Comparison of ENCODE assay signal across 8 cellular contexts in genomic region chr20:34110025-34111013, GRCh38. TPM values are rescaled to one million over a fixed set of nuclear protein-coding genes. Genes with fewer than 3 reads are reported as not detected.
DNase-seq lines count a peak whose midpoint lies in the region; ATAC-seq, FAIRE-seq and TF ChIP-seq lines count a peak whose summit lies in the region.

No MANE protein-coding gene starts in this region.

- H3K27me3 ChIP-seq in PC-3 (ENCODE audit: low read length) (no peaks in the 10 kb centered on the region), endothelial cell of umbilical vein (ENCODE audit: control insufficient read depth in 2 of 2, insufficient read depth in 2 of 2, low read length in 2 of 2) (no peaks in the 10 kb centered on the region), osteoblast (ENCODE audit: insufficient read depth, low read length) (no peaks in the 10 kb centered on the region)

- BruUV-seq in PC-3 (replicated peaks; lab: Mats Ljungman, UMichigan) (no TSS peak), endothelial cell of umbilical vein (replicated peaks; lab: Mats Ljungman, UMichigan) (no TSS peak)

- peak overlapping the region; percentile 92 for H3K4me2 ChIP-seq in PC-3 (ENCODE audit: low read length)
- peak overlapping the region; percentile 97 for H3K4me2 ChIP-seq in endothelial cell of umbilical vein (ENCODE audit: insufficient read depth, low read length)
- H3K4me2 ChIP-seq in osteoblast (ENCODE audit: insufficient read depth, low read length) = peak overlapping the region; percentile 93

- no peaks in the 10 kb centered on the region for H3K9me2 ChIP-seq in PC-3 (replicated peaks; ENCODE audit: low read length)

- no peak overlapping the region for H2AFZ ChIP-seq in PC-3 (ENCODE audit: low read length)
- H2AFZ ChIP-seq in endothelial cell of umbilical vein (ENCODE audit: low read depth, low read length) = no peak overlapping the region
- H2AFZ ChIP-seq in osteoblast (ENCODE audit: low read length) = no peak overlapping the region

- TF ChIP-seq POLR2A in endothelial cell of umbilical vein (IDR thresholded peaks at IDR 0.05; ENCODE audit: low read depth, low read length) = peak; percentile 5

- peaks cover 59% of the 10 kb centered on the region for H4K20me1 ChIP-seq in PC-3 (ENCODE audit: low read length)
- peaks cover 13% of the 10 kb centered on the region for H4K20me1 ChIP-seq in endothelial cell of umbilical vein (replicated peaks; ENCODE audit: control insufficient read depth, extremely low read depth, insufficient read depth, low read length)
- H4K20me1 ChIP-seq in osteoblast (ENCODE audit: insufficient read depth, low read length) = peaks cover 57% of the 10 kb centered on the region

- H3K9ac ChIP-seq in PC-3 (ENCODE audit: low read length) (peak overlapping the region; percentile 98), endothelial cell of umbilical vein (replicated peaks; ENCODE audit: extremely low read depth, insufficient read depth, low read length) (peak overlapping the region; percentile 83)

- TF ChIP-seq CTCF in PC-3 (conservative IDR thresholded peaks at IDR 0.05; ENCODE audit: low read depth, low read length) (0 out of 2 replicates have a peak, but pooled peaks have one; percentile 19), endothelial cell of umbilical vein (IDR thresholded peaks at IDR 0.05; ENCODE audit: extremely low read depth in 1 of 2, insufficient read depth in 1 of 2, low read depth in 1 of 2, low read length in 2 of 2) (no peak), osteoblast (IDR thresholded peaks at IDR 0.05; ENCODE audit: extremely low read depth, low read depth, low read length) (no peak)

- intact Hi-C loops in PC-3 (cut with micrococcal nuclease) = loop anchor here (5.0 kb wide), 1 partner anchor 378 kb away; the partner anchor contains the start of gene ZNF341
- intact Hi-C loops in endothelial cell of umbilical vein (cut with micrococcal nuclease) = loop anchor here (1.0 kb wide), 1 partner anchor 299 kb away; the partner anchor contains the start of gene CHMP4B

- no peaks in the 10 kb centered on the region for H3K9me1 ChIP-seq in endothelial cell of umbilical vein (replicated peaks; ENCODE audit: control insufficient read depth, extremely low read depth, insufficient read depth, low read length)

- peaks cover 24% of the 10 kb centered on the region; the same call in 1 of the 2 replicates for H3K36me3 ChIP-seq in PC-3 (ENCODE audit: low read depth, low read length)
- H3K36me3 ChIP-seq in endothelial cell of umbilical vein (ENCODE audit: control insufficient read depth in 2 of 2, extremely low read depth in 1 of 2, insufficient read depth in 2 of 2, low read length in 2 of 2) = peaks cover 2 to 6% of the 10 kb centered on the region in 2 experiments
- H3K36me3 ChIP-seq in osteoblast (ENCODE audit: insufficient read depth, low read length) = peaks cover 42% of the 10 kb centered on the region

- no peak for ATAC-seq in PC-3
- ATAC-seq in HG02852 (IDR thresholded peaks at IDR 0.05; ENCODE audit: unreplicated experiment) = no peak
- no peak for ATAC-seq in HG03442 (IDR thresholded peaks at IDR 0.05; ENCODE audit: unreplicated experiment)

- H3K4me1 ChIP-seq in PC-3 (ENCODE audit: insufficient read depth, low read length) = peaks cover 27% of the 10 kb centered on the region; the same call in 1 of the 2 replicates
- peaks cover 27% of the 10 kb centered on the region for H3K4me1 ChIP-seq in endothelial cell of umbilical vein (ENCODE audit: control insufficient read depth, extremely low read depth, insufficient read depth, low read length)
- H3K4me1 ChIP-seq in osteoblast (ENCODE audit: insufficient read depth, low read length) = peaks cover 27% of the 10 kb centered on the region

- H3F3A ChIP-seq in PC-3 (ENCODE audit: low read length, unreplicated experiment) = no peaks in the 10 kb centered on the region

- H3K4me3 ChIP-seq in GM08714 (ENCODE audit: low read length) = peak overlapping the region; percentile 89
- H3K4me3 ChIP-seq in PC-3 (ENCODE audit: low read length) = peak overlapping the region; percentile 97
- H3K4me3 ChIP-seq in endothelial cell of umbilical vein (replicated peaks in 1 of 3; ENCODE audit: insufficient read depth in 1 of 3, low read depth in 1 of 3, low read length in 3 of 3) = peak overlapping the region; percentile 69 to 95 (median 93)
- H3K4me3 ChIP-seq in osteoblast (ENCODE audit: insufficient read depth, low read length) = peak overlapping the region; percentile 98

- dilution Hi-C loops in endothelial cell of umbilical vein (cut with MboI; ENCODE audit: extremely low pct_ligation_motif_present, low sequenced_read_pairs) = no loop called here

- POLR2A ChIA-PET in PC-3 (lab: Charles Lee; ENCODE audit: unreplicated experiment) (no interaction called here), endothelial cell of umbilical vein (lab: Charles Lee) (no interaction called here)

- H3K9me3 ChIP-seq in PC-3 (ENCODE audit: low read length) = no peaks in the 10 kb centered on the region
- no peaks in the 10 kb centered on the region for H3K9me3 ChIP-seq in endothelial cell of umbilical vein (replicated peaks; ENCODE audit: control insufficient read depth, insufficient read depth, low read length)
- no peaks in the 10 kb centered on the region for H3K9me3 ChIP-seq in osteoblast (ENCODE audit: low read depth, low read length)

- CTCF ChIA-PET in PC-3 (lab: Charles Lee) (no interaction called here), endothelial cell of umbilical vein (lab: Charles Lee) (interaction anchor here (2.9 kb wide), 1 partner anchor 247 kb away, joined by 10 read pairs; no protein-coding TSS in a partner anchor)

- DNase-seq in PC-3 = no peak
- peak; percentile 42 for DNase-seq in endothelial cell of umbilical vein (ENCODE audit: low read depth, low spot score)
- DNase-seq in osteoblast (ENCODE audit: insufficient read length, low spot score, missing footprints) = peak; percentile 64
- no peak for DNase-seq in HUDEP-2 (lab: John Stamatoyannopoulos, UW; ENCODE audit: unreplicated experiment in 76 of 76)
- DNase-seq in C1 segment of cervical spinal cord (lab: John Stamatoyannopoulos, UW) = no peak

- H3K79me2 ChIP-seq in PC-3 (ENCODE audit: low read length) (peaks cover 67% of the 10 kb centered on the region), endothelial cell of umbilical vein (ENCODE audit: control insufficient read depth, insufficient read depth, low read length) (peaks cover 67% of the 10 kb centered on the region), osteoblast (ENCODE audit: insufficient read depth, low read length) (peaks cover 67% of the 10 kb centered on the region)

- FAIRE-seq in endothelial cell of umbilical vein (lab: Jason Lieb, UNC) = no peak

- H3K27ac ChIP-seq in PC-3 (ENCODE audit: low read length) (no peak overlapping the region), endothelial cell of umbilical vein (ENCODE audit: insufficient read depth, low read depth, low read length) (peak overlapping the region; percentile 78), osteoblast (ENCODE audit: low read depth, low read length) (peak overlapping the region; percentile 98)

TF ChIP-seq in endothelial cell of umbilical vein, 7 proteins besides CTCF, POLR2A, EP300 and RAD21:
- no peak for TF ChIP-seq MAX (IDR thresholded peaks at IDR 0.05; ENCODE audit: insufficient read depth, insufficient read length)
- TF ChIP-seq GATA2 (IDR thresholded peaks at IDR 0.05; ENCODE audit: insufficient read depth, insufficient read length, low read depth, low read length) = no peak
- no peak for TF ChIP-seq POLR2AphosphoS5 (IDR thresholded peaks at IDR 0.05; ENCODE audit: insufficient read depth, low read depth, low read length)
- no peak for TF ChIP-seq JUN (IDR thresholded peaks at IDR 0.05; ENCODE audit: borderline replicate concordance, insufficient read depth, insufficient read length, low read depth)
- no peak for TF ChIP-seq MYC (IDR thresholded peaks at IDR 0.05; ENCODE audit: low read depth, low read length)
- TF ChIP-seq EZH2 (IDR thresholded peaks at IDR 0.05; ENCODE audit: borderline replicate concordance, low read depth, low read length, severe bottlenecking) = no peak
- TF ChIP-seq FOS (IDR thresholded peaks at IDR 0.05; ENCODE audit: borderline replicate concordance, insufficient read depth, low read length) = no peak
TF ChIP-seq in endothelial cell of umbilical vein: peak in this region for 0.

RNA-seq across cellular contexts. Expression of gene EIF2S2, which starts 1.7 kb away (rescaled TPM):
- 75.4 and 83.4 TPM in 2 replicates for total RNA-seq in PC-3 (2014; rRNA removed)
- total RNA-seq in endothelial cell of umbilical vein = 99.3 and 102 TPM in 2 replicates
- polyA plus RNA-seq in endothelial cell of umbilical vein = 34.0 and 38.8 TPM in 2 replicates
- 71.5 and 71.6 TPM in 2 replicates for polyA plus RNA-seq in endothelial cell of umbilical vein (2011; cell fraction: cytosol; rRNA removed)
- 31.0 and 42.1 TPM in 2 replicates for polyA plus RNA-seq in endothelial cell of umbilical vein (2011; cell fraction: nucleus; rRNA removed)
- 113 and 146 TPM in 2 replicates for polyA plus RNA-seq in endothelial cell of umbilical vein (2012)
- polyA minus RNA-seq in endothelial cell of umbilical vein = 19.8 and 26.1 TPM in 2 replicates
- 58.4 TPM for polyA minus RNA-seq in endothelial cell of umbilical vein (2011; cell fraction: cytosol; rRNA and poly(A)+ RNA removed)
- polyA minus RNA-seq in endothelial cell of umbilical vein (2011; cell fraction: nucleus; rRNA and poly(A)+ RNA removed) = 12.1 and 18.3 TPM in 2 replicates
- 139 and 148 TPM in 2 replicates for total RNA-seq in osteoblast

Comparison
In these comparisons a context has a peak if more than half of its experiments do, and no peak if none do; other contexts are left out.
1. DNase-seq: peak in endothelial cell of umbilical vein (single experiment) and osteoblast (single experiment); none in PC-3 (single experiment), HUDEP-2 (0 of 76) and C1 segment of cervical spinal cord (0 of 14).
2. Peak in every context shown above with its lines, with median percentiles within 50 percentile points of each other: H3K4me3 ChIP-seq and H3K4me2 ChIP-seq.